In genomic region chr17:82684207-82684903, GRCh38 we compare ENCODE assay signal across 1 cellular context.
TF ChIP-seq lines count a peak whose summit lies in the region.

No MANE protein-coding gene starts in this region.

TF ChIP-seq in HepG2, 621 proteins besides CTCF, POLR2A, EP300 and RAD21:
- TF ChIP-seq ZFAT (CRISPR knock-in tag; conservative IDR thresholded peaks at IDR 0.05): no peak
- no peak for TF ChIP-seq ZNF383 (CRISPR knock-in tag; IDR thresholded peaks at IDR 0.05; ENCODE audit: borderline replicate concordance)
- no peak for TF ChIP-seq RBM39 (IDR thresholded peaks at IDR 0.05; ENCODE audit: low read depth, low read length, poor library complexity, severe bottlenecking)
- TF ChIP-seq HMG20A (CRISPR knock-in tag; IDR thresholded peaks at IDR 0.05; ENCODE audit: borderline replicate concordance): no peak
- TF ChIP-seq SRSF9 (IDR thresholded peaks at IDR 0.05; ENCODE audit: borderline replicate concordance, insufficient read depth, low read depth, low read length, poor library complexity, severe bottlenecking): no peak
- peak; percentile 25; the same call in 1 of the 2 replicates for TF ChIP-seq HNF4A (CRISPR knock-in tag; IDR thresholded peaks at IDR 0.05)
- no peak for TF ChIP-seq FOSL2 (CRISPR knock-in tag; IDR thresholded peaks at IDR 0.05)
